ENCODE assay signal across 18 cellular contexts in genomic region chr2:232029336-232029735, GRCh38.
A peak's percentile ranks its signal among the peaks of the same experiment; 100 is the strongest.
DNase-seq lines count a peak whose midpoint lies in the region; ATAC-seq and TF ChIP-seq lines count a peak whose summit lies in the region.
"Had no signal": no experiment of that assay in that cellular context is flagged by ENCODE, and none has a peak within 500 bp of the region (broad histone marks: within the 10 kb centered on the region; RNA-seq: fewer than 3 reads in every experiment).

No MANE protein-coding gene starts in this region.

- H3K27ac Mint-ChIP-seq in activated naive CD4-positive, alpha-beta T cell treated with anti-CD3 and anti-CD28 coated beads, Interleukin-2, amount 50 U/mL, for 24 hours, result peak overlapping the region; percentile 26
- H3K27ac Mint-ChIP-seq in nephron progenitor cell, result peak overlapping the region; percentile 17

- DNase-seq in activated naive CD4-positive, alpha-beta T cell treated with Interleukin-2 at 50 U/mL for 16 hours, result no peak
- peak in 1 of 2 experiments; percentile 64 for DNase-seq in SJCRH30
- DNase-seq in left kidney (ENCODE audit: low read depth, low spot score), result peak; percentile 80
- DNase-seq in nephron progenitor cell, result no peak
- DNase-seq in C1 segment of cervical spinal cord (lab: John Stamatoyannopoulos, UW), result no peak
- no peak for DNase-seq in Peyer's patch
- DNase-seq: 8988T; CD8-positive, alpha-beta memory T cell; COR-L47; DMS 273 treated with DMSO at 0.1 percent for 48 hours; DMS53; DND-41; H9 had no signal

- TF ChIP-seq POLR2A in Peyer's patch (IDR thresholded peaks at IDR 0.05), result no peak

- H3K9me3 Mint-ChIP-seq in activated naive CD4-positive, alpha-beta T cell treated with anti-CD3 and anti-CD28 coated beads, Interleukin-2, amount 50 U/mL, for 24 hours, result peaks cover 6% of the 10 kb centered on the region
- peaks cover 29% of the 10 kb centered on the region for H3K9me3 Mint-ChIP-seq in nephron progenitor cell

- H3K9me3 ChIP-seq in SJCRH30 (replicated peaks) (no peaks in the 10 kb centered on the region), Peyer's patch (no peaks in the 10 kb centered on the region)

- H3K27ac ChIP-seq in SJCRH30 (peak overlapping the region; percentile 19; the same call in 1 of the 2 replicates), Peyer's patch (no peak overlapping the region)
- H3K27ac ChIP-seq: BLaER1 had no signal

- H3K36me3 Mint-ChIP-seq in activated naive CD4-positive, alpha-beta T cell treated with anti-CD3 and anti-CD28 coated beads, Interleukin-2, amount 50 U/mL, for 24 hours, result peaks cover 67% of the 10 kb centered on the region
- peaks cover 73% of the 10 kb centered on the region for H3K36me3 Mint-ChIP-seq in nephron progenitor cell (ENCODE audit: low read depth)

- no peak overlapping the region for H3K4me3 ChIP-seq in SJCRH30
- H3K4me3 ChIP-seq in Peyer's patch, result no peak overlapping the region
- H3K4me3 ChIP-seq: BLaER1, GM12878 had no signal

- H3K4me1 ChIP-seq in SJCRH30, result peaks cover 55% of the 10 kb centered on the region
- no peaks in the 10 kb centered on the region for H3K4me1 ChIP-seq in Peyer's patch

- TF ChIP-seq CTCF in nephron progenitor cell (IDR thresholded peaks at IDR 0.05), result no peak
- no peak for TF ChIP-seq CTCF in Peyer's patch (IDR thresholded peaks at IDR 0.05)

- ATAC-seq in GM19351 (IDR thresholded peaks at IDR 0.05; ENCODE audit: unreplicated experiment), result no peak
- ATAC-seq: GM12878, HepG2 had no signal

- peaks cover 49% of the 10 kb centered on the region for H3K4me1 Mint-ChIP-seq in activated naive CD4-positive, alpha-beta T cell treated with anti-CD3 and anti-CD28 coated beads, Interleukin-2, amount 50 U/mL, for 24 hours
- peaks cover 14% of the 10 kb centered on the region for H3K4me1 Mint-ChIP-seq in nephron progenitor cell

- H3K4me3 Mint-ChIP-seq in activated naive CD4-positive, alpha-beta T cell treated with anti-CD3 and anti-CD28 coated beads, Interleukin-2, amount 50 U/mL, for 24 hours, result no peak overlapping the region
- no peak overlapping the region for H3K4me3 Mint-ChIP-seq in nephron progenitor cell
- H3K4me3 Mint-ChIP-seq: CD8-positive, alpha-beta memory T cell; H9 had no signal

- no peaks in the 10 kb centered on the region for H3K27me3 ChIP-seq in SJCRH30
- no peaks in the 10 kb centered on the region for H3K27me3 ChIP-seq in Peyer's patch
- H3K27me3 ChIP-seq: BLaER1 had no signal

- H3K36me3 ChIP-seq in SJCRH30, result peaks cover 13% of the 10 kb centered on the region
- peaks cover 0 to 18% (median 0%) of the 10 kb centered on the region in 3 donors for H3K36me3 ChIP-seq in Peyer's patch

- H3K27me3 Mint-ChIP-seq in activated naive CD4-positive, alpha-beta T cell treated with anti-CD3 and anti-CD28 coated beads, Interleukin-2, amount 50 U/mL, for 24 hours, result no peaks in the 10 kb centered on the region
- no peaks in the 10 kb centered on the region for H3K27me3 Mint-ChIP-seq in nephron progenitor cell (ENCODE audit: low read depth, poor library complexity)
